In genomic region chr12:68784015-68784414, GRCh38 we compare ENCODE assay signal across 1 cellular context.
A peak's percentile ranks its signal among the peaks of the same experiment; 100 is the strongest.
TF ChIP-seq lines count a peak whose summit lies in the region.

No MANE protein-coding gene starts in this region.

TF ChIP-seq in K562, 482 proteins besides CTCF, POLR2A, EP300 and RAD21 (continued from another document):
- TF ChIP-seq GMEB1 (CRISPR knock-in tag; IDR thresholded peaks at IDR 0.05) (no peak), CEBPG (CRISPR knock-in tag; IDR thresholded peaks at IDR 0.05) (0 out of 2 replicates have a peak, but pooled peaks have one; percentile 13), CEBPG (tag; conservative IDR thresholded peaks at IDR 0.05 in 1 of 2, IDR thresholded peaks at IDR 0.05 in 1 of 2) (no peak)
TF ChIP-seq in K562: peak in this region for 1.
